12 cellular contexts compared by ENCODE assay signal in the genomic region with DNA sequence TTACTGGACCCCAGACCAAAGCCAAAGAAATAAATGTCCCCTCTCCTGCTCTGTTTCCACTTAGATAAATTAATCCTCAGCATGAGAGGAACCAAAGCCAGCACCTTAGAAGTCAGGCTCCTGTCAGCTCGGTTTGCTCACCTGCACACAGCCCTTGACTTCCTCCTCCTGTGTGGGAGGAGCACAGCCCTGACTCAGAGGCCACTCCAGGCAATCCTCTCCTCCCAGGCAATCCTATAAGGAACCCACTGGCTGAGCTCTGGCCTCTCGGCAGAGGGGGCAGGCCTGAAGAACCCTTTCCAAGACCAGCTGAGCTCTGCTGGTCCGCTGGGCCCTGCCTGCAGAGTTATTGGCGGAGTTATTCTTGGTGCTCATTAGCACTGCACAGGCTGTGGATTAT. TPM values are rescaled to one million over a fixed set of nuclear protein-coding genes. Genes with fewer than 3 reads are reported as not detected.
DNase-seq lines count a peak whose midpoint lies in the region; ATAC-seq, FAIRE-seq and TF ChIP-seq lines count a peak whose summit lies in the region.
"Had no signal": no experiment of that assay in that cellular context is flagged by ENCODE, and none has a peak within 500 bp of the region (broad histone marks: within the 10 kb centered on the region; RNA-seq: fewer than 3 reads in every experiment).

No MANE protein-coding gene starts in this region.

- H4K20me1 ChIP-seq in BLaER1 (no peaks in the 10 kb centered on the region), KMS-11 (ENCODE audit: insufficient read depth) (no peaks in the 10 kb centered on the region)

- H3K27ac ChIP-seq in BLaER1 (peak overlapping the region; percentile 49), KMS-11 (peak overlapping the region; percentile 74)

- CTCF ChIA-PET in activated CD8-positive, alpha-beta T cell treated with anti-CD3 and anti-CD28 coated beads for 36 hours (lab: Charles Lee) = no interaction called here

- peak overlapping the region; percentile 2 for H3K27ac Mint-ChIP-seq in activated CD8-positive, alpha-beta T cell treated with anti-CD3 and anti-CD28 coated beads for 36 hours
- H3K27ac Mint-ChIP-seq: memory B cell; stimulated activated naive B cell treated with anti-CD40 and anti-IgM and Interleukin-4, amounts not matched to agents 10 μg/mL and 1 μg/mL and 100 μg/mL, for 72 hours had no signal

- no peaks in the 10 kb centered on the region for H3K36me3 ChIP-seq in BLaER1
- H3K36me3 ChIP-seq in KMS-11 (ENCODE audit: insufficient read depth) = no peaks in the 10 kb centered on the region

- H3K27me3 ChIP-seq in BLaER1 (no peaks in the 10 kb centered on the region), KMS-11 (ENCODE audit: insufficient read depth, low read depth) (no peaks in the 10 kb centered on the region)

- DNase-seq in activated CD8-positive, alpha-beta T cell treated with anti-CD3 and anti-CD28 coated beads for 36 hours = no peak
- DNase-seq in left kidney (ENCODE audit: low read depth, low spot score) (peak; percentile 69), GM20000 (ENCODE audit: low spot score) (no peak), HTR-8/SVneo (ENCODE audit: insufficient read length, low spot score) (no peak), superior temporal gyrus (ENCODE audit: extremely low spot score) (no peak)
- DNase-seq: AML-193; stimulated activated naive B cell treated with anti-CD40 and anti-IgM and Interleukin-4, amounts not matched to agents 10 μg/mL and 1 μg/mL and 100 μg/mL, for 72 hours had no signal

- FAIRE-seq in HTR-8/SVneo (lab: Jason Lieb, UNC) = no peak

- POLR2A ChIA-PET in activated CD8-positive, alpha-beta T cell treated with anti-CD3 and anti-CD28 coated beads for 36 hours (lab: Charles Lee) = interaction anchor here (1.5 kb wide), 1 partner anchor 55 kb away, joined by 4 read pairs; no protein-coding TSS in a partner anchor

- peaks cover 81% of the 10 kb centered on the region for H3K4me1 Mint-ChIP-seq in activated CD8-positive, alpha-beta T cell treated with anti-CD3 and anti-CD28 coated beads for 36 hours (ENCODE audit: low read depth)
- H3K4me1 Mint-ChIP-seq: memory B cell had no signal

- H3K4me2 ChIP-seq in BLaER1 = peak overlapping the region; percentile 59
- H3K4me2 ChIP-seq in KMS-11 = peak overlapping the region; percentile 86; the same call in 1 of the 2 replicates

- H3K36me3 Mint-ChIP-seq in activated CD8-positive, alpha-beta T cell treated with anti-CD3 and anti-CD28 coated beads for 36 hours (ENCODE audit: low read depth) = no peaks in the 10 kb centered on the region
- H3K36me3 Mint-ChIP-seq: memory B cell; stimulated activated naive B cell treated with anti-CD40 and anti-IgM and Interleukin-4, amounts not matched to agents 10 μg/mL and 1 μg/mL and 100 μg/mL, for 72 hours had no signal

- intact Hi-C loops in activated CD8-positive, alpha-beta T cell treated with anti-CD3 and anti-CD28 coated beads for 36 hours (cut with micrococcal nuclease) = no loop called here

- no peaks in the 10 kb centered on the region for H3K9me3 Mint-ChIP-seq in activated CD8-positive, alpha-beta T cell treated with anti-CD3 and anti-CD28 coated beads for 36 hours
- H3K9me3 Mint-ChIP-seq: memory B cell; stimulated activated naive B cell treated with anti-CD40 and anti-IgM and Interleukin-4, amounts not matched to agents 10 μg/mL and 1 μg/mL and 100 μg/mL, for 72 hours had no signal

- no peak overlapping the region; the same call in 1 of the 2 replicates for H2AFZ ChIP-seq in KMS-11 (ENCODE audit: low read depth)

- H3K4me3 Mint-ChIP-seq in activated CD8-positive, alpha-beta T cell treated with anti-CD3 and anti-CD28 coated beads for 36 hours = no peak overlapping the region
- H3K4me3 Mint-ChIP-seq: memory B cell; stimulated activated naive B cell treated with anti-CD40 and anti-IgM and Interleukin-4, amounts not matched to agents 10 μg/mL and 1 μg/mL and 100 μg/mL, for 72 hours had no signal

- no peak overlapping the region for H3K4me3 ChIP-seq in BLaER1
- H3K4me3 ChIP-seq in KMS-11 (IDR thresholded peaks at IDR 0.05; ENCODE audit: insufficient read depth, low read depth, low read length) = no peak overlapping the region

- no peak for ATAC-seq in activated CD8-positive, alpha-beta T cell treated with anti-CD3 and anti-CD28 coated beads for 36 hours
- no peak for ATAC-seq in GM19455 (IDR thresholded peaks at IDR 0.05; ENCODE audit: unreplicated experiment)
- ATAC-seq: stimulated activated naive B cell treated with anti-CD40 and anti-IgM and Interleukin-4, amounts not matched to agents 10 μg/mL and 1 μg/mL and 100 μg/mL, for 72 hours had no signal

- no peaks in the 10 kb centered on the region for H3K9me3 ChIP-seq in BLaER1

- TF ChIP-seq CTCF in KMS-11 (conservative IDR thresholded peaks at IDR 0.05; ENCODE audit: low read depth, low read length) (no peak), GM20000 (IDR thresholded peaks at IDR 0.05; ENCODE audit: extremely low read depth, missing control alignments) (no peak)
- no peak for TF ChIP-seq CTCF in activated CD8-positive, alpha-beta T cell treated with anti-CD3 and anti-CD28 coated beads for 36 hours (IDR thresholded peaks at IDR 0.05)

- H3K9ac ChIP-seq in BLaER1 = no peak overlapping the region
- H3K9ac ChIP-seq in KMS-11 = no peak overlapping the region; the same call in 1 of the 2 replicates

- H3K4me1 ChIP-seq in BLaER1 (peaks cover 99% of the 10 kb centered on the region), KMS-11 (ENCODE audit: low read depth, poor library complexity, severe bottlenecking) (peaks cover 94% of the 10 kb centered on the region)

- H3K79me2 ChIP-seq in KMS-11 (ENCODE audit: insufficient read depth, low read depth) = no peaks in the 10 kb centered on the region

- H3K27me3 Mint-ChIP-seq in activated CD8-positive, alpha-beta T cell treated with anti-CD3 and anti-CD28 coated beads for 36 hours = no peaks in the 10 kb centered on the region

RNA-seq across cellular contexts. Expression of gene LIPC, which starts 30.8 kb away (rescaled TPM):
- 1 to 10 TPM; 1.0 to 1.2 TPM for total RNA-seq in activated CD8-positive, alpha-beta T cell treated with anti-CD3 and anti-CD28 coated beads for 36 hours
- total RNA-seq: RPMI7951 had no signal
